11 cellular contexts compared by ENCODE assay signal in the genomic region with DNA sequence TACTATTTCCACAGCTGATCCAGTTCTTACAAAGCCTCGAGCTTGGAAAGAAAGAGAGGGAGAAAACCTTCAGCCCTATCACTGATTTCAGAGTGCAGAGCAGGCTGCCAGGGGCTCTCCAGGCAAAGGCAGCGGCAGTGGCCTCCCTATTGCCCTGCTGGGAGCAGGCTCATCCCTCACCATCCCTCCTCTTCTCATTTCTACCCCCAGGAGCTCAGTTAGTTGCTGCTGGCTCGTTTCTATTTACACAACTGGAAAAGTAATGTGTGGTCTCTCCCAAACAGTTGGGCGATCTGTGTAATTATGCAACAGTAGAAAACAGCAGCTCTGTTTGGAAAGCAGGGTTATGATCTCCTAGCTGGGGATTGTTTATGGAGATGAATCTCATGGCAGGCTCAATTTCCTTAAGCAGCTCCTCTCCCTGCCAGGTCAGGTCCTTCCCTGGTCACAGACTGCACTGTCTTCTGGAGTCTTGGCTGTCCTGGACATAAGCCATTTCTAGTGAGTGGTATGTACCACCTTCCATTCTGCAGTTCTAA. TPM values are rescaled to one million over a fixed set of nuclear protein-coding genes. Genes with fewer than 3 reads are reported as not detected.
DNase-seq lines count a peak whose midpoint lies in the region; ATAC-seq and TF ChIP-seq lines count a peak whose summit lies in the region.
"Had no signal": no experiment of that assay in that cellular context is flagged by ENCODE, and none has a peak within 500 bp of the region (broad histone marks: within the 10 kb centered on the region; RNA-seq: fewer than 3 reads in every experiment).

No MANE protein-coding gene starts in this region.

- no peaks in the 10 kb centered on the region for H3K27me3 Mint-ChIP-seq in naive thymus-derived CD4-positive, alpha-beta T cell

- POLR2A ChIA-PET in naive thymus-derived CD4-positive, alpha-beta T cell (lab: Charles Lee) = no interaction called here

- peak overlapping the region in 1 of 2 donors; percentile 29 for H3K9ac ChIP-seq in stomach smooth muscle (ENCODE audit: low read length in 2 of 2)

- intact Hi-C loops in naive thymus-derived CD4-positive, alpha-beta T cell (cut with micrococcal nuclease) = no loop called here

- H3K9me3 ChIP-seq in stomach smooth muscle (ENCODE audit: control insufficient read depth in 2 of 2, low read length in 2 of 2) = no peaks in the 10 kb centered on the region
- H3K9me3 ChIP-seq in naive thymus-derived CD4-positive, alpha-beta T cell (ENCODE audit: control insufficient read depth in 2 of 3, low read length in 3 of 3) = no peaks in the 10 kb centered on the region

- TF ChIP-seq CTCF in brain microvascular endothelial cell (IDR thresholded peaks at IDR 0.05; ENCODE audit: low read depth, low read length, missing control alignments) = no peak

- no peaks in the 10 kb centered on the region for H3K36me3 Mint-ChIP-seq in naive thymus-derived CD4-positive, alpha-beta T cell

- CTCF ChIA-PET in naive thymus-derived CD4-positive, alpha-beta T cell (lab: Charles Lee) = no interaction called here

- H3K27me3 ChIP-seq in brain microvascular endothelial cell (replicated peaks) = no peaks in the 10 kb centered on the region
- H3K27me3 ChIP-seq in stomach smooth muscle (ENCODE audit: control insufficient read depth in 1 of 2, insufficient read depth in 2 of 2, low read length in 2 of 2) = no peaks in the 10 kb centered on the region
- H3K27me3 ChIP-seq in naive thymus-derived CD4-positive, alpha-beta T cell (ENCODE audit: control insufficient read depth in 2 of 2, insufficient read depth in 2 of 2, low read length in 2 of 2) = no peaks in the 10 kb centered on the region
- H3K27me3 ChIP-seq: cardiac muscle cell had no signal

- no peaks in the 10 kb centered on the region for H3K36me3 ChIP-seq in brain microvascular endothelial cell (replicated peaks)
- no peaks in the 10 kb centered on the region for H3K36me3 ChIP-seq in stomach smooth muscle (ENCODE audit: control insufficient read depth in 2 of 2, insufficient read depth in 2 of 2, low read length in 2 of 2)
- H3K36me3 ChIP-seq in naive thymus-derived CD4-positive, alpha-beta T cell (ENCODE audit: control insufficient read depth in 2 of 3, insufficient read depth in 3 of 3, low read length in 3 of 3) = no peaks in the 10 kb centered on the region
- H3K36me3 ChIP-seq: cardiac muscle cell had no signal

- no peaks in the 10 kb centered on the region for H3K4me1 Mint-ChIP-seq in naive thymus-derived CD4-positive, alpha-beta T cell

- no peak overlapping the region for H3K4me3 Mint-ChIP-seq in naive thymus-derived CD4-positive, alpha-beta T cell

- H3K27ac Mint-ChIP-seq in naive thymus-derived CD4-positive, alpha-beta T cell = no peak overlapping the region

- peak; percentile 69 for DNase-seq in HuH-7 (ENCODE audit: low spot score)
- peak; percentile 56 for DNase-seq in brain microvascular endothelial cell
- peak; percentile 52 for DNase-seq in left kidney (ENCODE audit: low read depth, low spot score)
- no peak for DNase-seq in inferior parietal cortex (ENCODE audit: extremely low spot score)
- DNase-seq in naive thymus-derived CD4-positive, alpha-beta T cell = no peak
- no peak for DNase-seq in hypothalamus (lab: John Stamatoyannopoulos, UW)
- no peak for DNase-seq in DMS53 treated with DMSO at 0.1 percent for 48 hours (lab: John Stamatoyannopoulos, UW; ENCODE audit: unreplicated experiment)
- DNase-seq: NCI-H1105; stimulated activated CD4-positive, alpha-beta T cell treated with anti-CD3 and anti-CD28 coated beads, Interleukin-2, amount 100 ng/mL, for 24 hours had no signal

- no peaks in the 10 kb centered on the region for H3K9me3 Mint-ChIP-seq in naive thymus-derived CD4-positive, alpha-beta T cell

- ATAC-seq in naive thymus-derived CD4-positive, alpha-beta T cell = no peak

- H3K4me1 ChIP-seq in stomach smooth muscle (ENCODE audit: control insufficient read depth, insufficient read depth, low read length) = peaks cover 22% of the 10 kb centered on the region
- H3K4me1 ChIP-seq in naive thymus-derived CD4-positive, alpha-beta T cell (ENCODE audit: control insufficient read depth in 2 of 2, insufficient read depth in 2 of 2, low read length in 2 of 2) = no peaks in the 10 kb centered on the region

- in situ Hi-C loops in brain microvascular endothelial cell (cut with HindIII; ENCODE audit: low pct_ligation_motif_present, low sequenced_read_pairs) = no loop called here

- H3K27ac ChIP-seq in brain microvascular endothelial cell = no peak overlapping the region
- H3K27ac ChIP-seq in stomach smooth muscle (ENCODE audit: low read length) = peak overlapping the region; percentile 53
- H3K27ac ChIP-seq in naive thymus-derived CD4-positive, alpha-beta T cell (ENCODE audit: low read depth, low read length) = no peak overlapping the region
- H3K27ac ChIP-seq: cardiac muscle cell had no signal

- H3K4me3 ChIP-seq in brain microvascular endothelial cell (ENCODE audit: low read depth, low read length) (no peak overlapping the region), stomach smooth muscle (ENCODE audit: low read length in 2 of 2) (no peak overlapping the region)
- H3K4me3 ChIP-seq in naive thymus-derived CD4-positive, alpha-beta T cell (ENCODE audit: low read length) = no peak overlapping the region
- H3K4me3 ChIP-seq: cardiac muscle cell had no signal

RNA-seq across cellular contexts. Expression of gene TNS3, which starts 28.7 kb away (rescaled TPM):
- total RNA-seq in naive thymus-derived CD4-positive, alpha-beta T cell = 10 to 100 TPM in 1 of 5 experiments, 1 to 10 TPM in 3, under 1 TPM in 1; 0.85 to 38.3 (median 2.6) TPM
- polyA plus RNA-seq in naive thymus-derived CD4-positive, alpha-beta T cell = not detected

Comparison
In these comparisons a context has a peak if more than half of its experiments do, and no peak if none do; other contexts are left out.
1. DNase-seq: peak in HuH-7 (single experiment), brain microvascular endothelial cell (single experiment) and left kidney (single experiment); none in inferior parietal cortex (single experiment), naive thymus-derived CD4-positive, alpha-beta T cell (0 of 9), hypothalamus (0 of 51) and DMS53 treated with DMSO at 0.1 percent for 48 hours (single experiment).